ENCODE assay signal across 1 cellular context in the genomic region with DNA sequence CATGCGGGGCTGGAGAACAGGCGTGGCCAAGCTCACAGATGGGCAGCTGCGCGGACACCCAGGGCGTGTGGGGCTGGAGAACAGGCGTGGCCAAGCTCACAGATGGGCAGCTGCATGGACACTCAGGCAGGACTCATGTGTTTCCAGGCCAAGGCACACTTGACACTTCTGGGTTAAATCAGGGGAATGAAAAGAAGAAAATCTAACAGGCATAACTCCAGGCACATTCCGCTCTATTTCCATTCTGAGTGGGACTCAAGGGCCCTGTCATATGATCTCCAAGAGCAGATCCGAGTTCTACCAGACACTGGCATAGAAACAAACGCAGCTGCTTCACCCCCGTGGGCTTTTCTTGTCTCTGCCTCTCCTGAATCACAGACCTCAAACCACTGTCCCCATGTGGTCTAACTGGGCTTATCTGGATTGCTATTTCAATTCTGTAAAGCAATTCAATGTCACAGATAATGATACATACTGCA.
TF ChIP-seq lines count a peak whose summit lies in the region.

No MANE protein-coding gene starts in this region.

TF ChIP-seq in HepG2, 621 proteins besides CTCF, POLR2A, EP300 and RAD21:
- TF ChIP-seq HNF4A (CRISPR knock-in tag; IDR thresholded peaks at IDR 0.05) (no peak), ZFP41 (CRISPR knock-in tag; IDR thresholded peaks at IDR 0.05; ENCODE audit: borderline replicate concordance) (no peak), ZNF878 (CRISPR knock-in tag; IDR thresholded peaks at IDR 0.05) (no peak), SP1 (IDR thresholded peaks at IDR 0.05) (no peak), SP1 (CRISPR knock-in tag; IDR thresholded peaks at IDR 0.05) (no peak), ZNF33B (CRISPR knock-in tag; IDR thresholded peaks at IDR 0.05) (no peak), TAF1 (CRISPR knock-in tag; IDR thresholded peaks at IDR 0.05) (no peak), THAP7 (CRISPR knock-in tag; IDR thresholded peaks at IDR 0.05) (no peak), SOX6 (IDR thresholded peaks at IDR 0.05) (no peak), SOX6 (CRISPR knock-in tag; IDR thresholded peaks at IDR 0.05) (no peak), ZNF468 (CRISPR knock-in tag; IDR thresholded peaks at IDR 0.05) (no peak), ZNF674 (CRISPR knock-in tag; IDR thresholded peaks at IDR 0.05; ENCODE audit: low read depth) (no peak), ZFP36L1 (CRISPR knock-in tag; IDR thresholded peaks at IDR 0.05) (no peak), FLYWCH1 (CRISPR knock-in tag; IDR thresholded peaks at IDR 0.05) (no peak), ZNF703 (CRISPR knock-in tag; IDR thresholded peaks at IDR 0.05; ENCODE audit: borderline replicate concordance) (no peak), YEATS4 (CRISPR knock-in tag; IDR thresholded peaks at IDR 0.05; ENCODE audit: borderline replicate concordance) (no peak), KDM1A (CRISPR knock-in tag; IDR thresholded peaks at IDR 0.05) (no peak), FOSL2 (CRISPR knock-in tag; IDR thresholded peaks at IDR 0.05) (no peak), JDP2 (CRISPR knock-in tag; IDR thresholded peaks at IDR 0.05; ENCODE audit: borderline replicate concordance) (no peak)
